Comparison of ENCODE assay signal across 8 cellular contexts in the genomic region with DNA sequence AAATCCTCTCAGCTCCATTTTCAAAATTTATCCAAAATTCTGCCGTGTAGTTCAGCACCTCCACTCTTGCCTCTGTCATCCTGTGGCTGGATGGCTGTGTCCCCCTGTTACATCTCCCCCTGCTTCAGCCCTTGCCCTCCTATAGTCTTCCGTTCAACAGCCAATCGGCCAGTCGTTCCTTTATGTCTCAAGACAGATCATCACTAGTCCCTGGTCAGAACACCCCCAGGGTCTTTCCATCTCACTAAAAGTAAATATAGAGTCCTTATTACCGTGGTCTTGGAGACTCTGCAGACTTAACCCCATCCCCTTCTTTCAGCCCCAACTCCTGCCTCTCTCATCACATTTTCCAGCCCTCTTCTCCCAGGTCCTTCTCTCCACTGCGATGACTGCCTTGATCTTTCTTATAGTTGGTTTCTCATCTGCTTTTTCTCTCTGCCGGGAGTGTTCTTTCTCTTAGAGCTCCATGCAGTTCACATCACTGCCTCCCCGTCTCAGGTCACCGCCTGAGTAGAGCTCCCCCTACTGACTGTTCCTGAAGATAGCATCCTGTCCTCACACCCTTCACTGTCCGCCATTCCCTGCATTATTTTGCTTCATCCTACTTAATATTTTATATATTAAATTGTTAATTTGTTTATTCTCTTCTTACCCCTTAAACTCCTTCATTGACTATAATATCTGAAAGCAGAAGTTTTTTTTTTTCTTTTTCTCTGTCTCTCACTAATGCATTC.
DNase-seq lines count a peak whose midpoint lies in the region; ATAC-seq, FAIRE-seq and TF ChIP-seq lines count a peak whose summit lies in the region.

No MANE protein-coding gene starts in this region.

- H3K27me3 ChIP-seq in left ventricle myocardium inferior (ENCODE audit: low read depth) (no peaks in the 10 kb centered on the region), WERI-Rb-1 (ENCODE audit: insufficient read depth, low read depth, severe bottlenecking) (no peaks in the 10 kb centered on the region)
- no peaks in the 10 kb centered on the region for H3K27me3 ChIP-seq in effector memory CD4-positive, alpha-beta T cell (replicated peaks; ENCODE audit: control insufficient read depth, insufficient read depth, low read length, poor library complexity, severe bottlenecking)

- H3K4me3 Mint-ChIP-seq in activated CD4-positive, alpha-beta memory T cell treated with anti-CD3 and anti-CD28 coated beads, Interleukin-2, amount 10 ng/mL, durations not matched to agents 7 days and 5 days, result no peak overlapping the region

- H3K27ac Mint-ChIP-seq in activated CD4-positive, alpha-beta memory T cell treated with anti-CD3 and anti-CD28 coated beads, Interleukin-2, amount 10 ng/mL, durations not matched to agents 7 days and 5 days, result no peak overlapping the region

- H3K27me3 Mint-ChIP-seq in activated CD4-positive, alpha-beta memory T cell treated with anti-CD3 and anti-CD28 coated beads, Interleukin-2, amount 10 ng/mL, durations not matched to agents 7 days and 5 days, result no peaks in the 10 kb centered on the region

- no peak overlapping the region for H3K4me3 ChIP-seq in left ventricle myocardium inferior
- H3K4me3 ChIP-seq in WERI-Rb-1 (ENCODE audit: low read depth, low read length), result no peak overlapping the region
- no peak overlapping the region for H3K4me3 ChIP-seq in effector memory CD4-positive, alpha-beta T cell (ENCODE audit: insufficient read depth, low read depth, low read length, poor library complexity, severe bottlenecking)

- no peak for ATAC-seq in Right ventricle myocardium inferior

- POLR2A ChIA-PET in activated CD4-positive, alpha-beta memory T cell treated with anti-CD3 and anti-CD28 coated beads, Interleukin-2, amount 10 ng/mL, durations not matched to agents 7 days and 5 days (lab: Charles Lee), result no interaction called here

- H3K9me3 Mint-ChIP-seq in activated CD4-positive, alpha-beta memory T cell treated with anti-CD3 and anti-CD28 coated beads, Interleukin-2, amount 10 ng/mL, durations not matched to agents 7 days and 5 days, result no peaks in the 10 kb centered on the region

- TF ChIP-seq CTCF in left ventricle myocardium inferior (IDR thresholded peaks at IDR 0.05; ENCODE audit: borderline replicate concordance) (peak; percentile 51), WERI-Rb-1 (IDR thresholded peaks at IDR 0.05; ENCODE audit: low read depth, low read length) (peak; percentile 85)

- intact Hi-C loops in left ventricle myocardium inferior (cut with micrococcal nuclease), result no loop called here
- intact Hi-C loops in Right ventricle myocardium inferior (cut with DNase I), result no loop called here

- no peak overlapping the region for H3K27ac ChIP-seq in left ventricle myocardium inferior (replicated peaks)
- no peak overlapping the region for H3K27ac ChIP-seq in WERI-Rb-1
- no peak overlapping the region for H3K27ac ChIP-seq in effector memory CD4-positive, alpha-beta T cell (ENCODE audit: insufficient read depth, low read length, poor library complexity, severe bottlenecking)

- H3K36me3 Mint-ChIP-seq in activated CD4-positive, alpha-beta memory T cell treated with anti-CD3 and anti-CD28 coated beads, Interleukin-2, amount 10 ng/mL, durations not matched to agents 7 days and 5 days (ENCODE audit: low read depth), result no peaks in the 10 kb centered on the region

- no peaks in the 10 kb centered on the region for H3K4me1 ChIP-seq in left ventricle myocardium inferior
- no peaks in the 10 kb centered on the region for H3K4me1 ChIP-seq in effector memory CD4-positive, alpha-beta T cell (ENCODE audit: control insufficient read depth, insufficient read depth, low read length, poor library complexity, severe bottlenecking)

- H3K9me3 ChIP-seq in left ventricle myocardium inferior (replicated peaks) (no peaks in the 10 kb centered on the region), WERI-Rb-1 (ENCODE audit: severe bottlenecking) (no peaks in the 10 kb centered on the region)
- H3K9me3 ChIP-seq in effector memory CD4-positive, alpha-beta T cell (ENCODE audit: control insufficient read depth, low read length), result no peaks in the 10 kb centered on the region

- no peaks in the 10 kb centered on the region for H3K4me1 Mint-ChIP-seq in activated CD4-positive, alpha-beta memory T cell treated with anti-CD3 and anti-CD28 coated beads, Interleukin-2, amount 10 ng/mL, durations not matched to agents 7 days and 5 days

- in situ Hi-C loops in KBM-7 (cut with MboI; ENCODE audit: low pct_unique_long_range_greater_than_20kb, low sequenced_read_pairs), result no loop called here

- TF ChIP-seq POLR2A in H54 (IDR thresholded peaks at IDR 0.05; ENCODE audit: low read depth, low read length), result no peak

- DNase-seq in left ventricle myocardium inferior, result no peak
- DNase-seq in Right ventricle myocardium inferior (ENCODE audit: missing footprints), result no peak
- DNase-seq in H54 (ENCODE audit: insufficient read length, low spot score), result peak; percentile 6
- DNase-seq in KBM-7, result peak; percentile 48
- peak; percentile 39 for DNase-seq in WERI-Rb-1
- DNase-seq in kidney tubule cell (ENCODE audit: low spot score), result peak; percentile 42
- no peak for DNase-seq in activated CD4-positive, alpha-beta memory T cell treated with anti-CD3 and anti-CD28 coated beads, Interleukin-2, amount 10 ng/mL, durations not matched to agents 7 days and 5 days
- no peak for DNase-seq in effector memory CD4-positive, alpha-beta T cell

- no peak for FAIRE-seq in H54 (lab: Jason Lieb, UNC)

- H3K36me3 ChIP-seq in left ventricle myocardium inferior (no peaks in the 10 kb centered on the region), WERI-Rb-1 (no peaks in the 10 kb centered on the region)
- no peaks in the 10 kb centered on the region for H3K36me3 ChIP-seq in effector memory CD4-positive, alpha-beta T cell (ENCODE audit: control insufficient read depth, insufficient read depth, low read length)

- CTCF ChIA-PET in activated CD4-positive, alpha-beta memory T cell treated with anti-CD3 and anti-CD28 coated beads, Interleukin-2, amount 10 ng/mL, durations not matched to agents 7 days and 5 days (lab: Charles Lee), result no interaction called here

Comparison
In these comparisons a context has a peak if more than half of its experiments do, and no peak if none do; other contexts are left out.
1. DNase-seq: peak in H54 (single experiment), KBM-7 (single experiment), WERI-Rb-1 (single experiment) and kidney tubule cell (single experiment); none in left ventricle myocardium inferior (single experiment), Right ventricle myocardium inferior (single experiment), activated CD4-positive, alpha-beta memory T cell treated with anti-CD3 and anti-CD28 coated beads, Interleukin-2, amount 10 ng/mL, durations not matched to agents 7 days and 5 days (single experiment) and effector memory CD4-positive, alpha-beta T cell (0 of 3).